Comparison of ENCODE assay signal across 17 cellular contexts in the genomic region with DNA sequence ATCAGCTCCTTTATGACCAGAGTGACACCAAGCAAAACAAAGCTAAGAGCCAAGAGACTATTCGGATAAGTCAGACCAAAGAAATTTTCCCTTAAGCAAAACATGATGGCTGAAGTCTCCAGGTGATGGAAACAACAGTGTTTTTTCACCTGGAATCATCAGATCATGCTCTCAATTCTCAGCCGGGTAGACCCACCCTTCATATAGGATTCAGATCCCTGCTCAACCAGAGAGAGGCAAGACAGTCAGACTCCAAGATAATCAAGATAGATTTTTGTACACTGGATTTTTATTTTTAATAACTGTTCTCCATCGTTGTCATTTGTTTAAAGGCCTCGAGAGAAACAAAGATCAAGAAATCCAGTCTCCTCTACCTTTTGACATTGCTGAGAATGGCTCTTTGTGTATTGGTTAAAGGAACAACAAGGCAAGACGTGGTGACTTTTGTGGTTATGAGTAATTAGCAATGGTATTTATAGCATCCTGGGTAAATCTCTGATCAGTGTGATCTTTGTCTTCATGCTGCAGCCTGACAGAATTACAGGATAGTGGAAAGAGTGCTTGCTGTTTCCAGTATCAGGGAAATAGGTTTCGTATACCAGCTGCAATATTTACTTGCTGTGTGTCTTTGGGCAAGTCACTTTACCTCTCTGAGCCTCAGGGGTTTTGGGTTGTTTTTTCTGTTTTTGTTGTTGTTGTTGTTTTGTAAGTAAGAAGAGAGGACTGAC. TPM values are rescaled to one million over a fixed set of nuclear protein-coding genes. Genes with fewer than 3 reads are reported as not detected.
DNase-seq lines count a peak whose midpoint lies in the region; ATAC-seq, FAIRE-seq and TF ChIP-seq lines count a peak whose summit lies in the region.
"Had no signal": no experiment of that assay in that cellular context is flagged by ENCODE, and none has a peak within 500 bp of the region (broad histone marks: within the 10 kb centered on the region; RNA-seq: fewer than 3 reads in every experiment).

No MANE protein-coding gene starts in this region.

- no peaks in the 10 kb centered on the region for H3K36me3 ChIP-seq in BJ (ENCODE audit: control insufficient read depth, insufficient read depth, low read length)
- no peaks in the 10 kb centered on the region for H3K36me3 ChIP-seq in kidney epithelial cell (ENCODE audit: control insufficient read depth, insufficient read depth, low read length)
- H3K36me3 ChIP-seq: neural progenitor cell had no signal

- no peak for TF ChIP-seq POLR2A in lower leg skin (IDR thresholded peaks at IDR 0.05)

- no peak for TF ChIP-seq CTCF in BJ (IDR thresholded peaks at IDR 0.05; ENCODE audit: insufficient read depth, low read depth, low read length)
- no peak for TF ChIP-seq CTCF in kidney epithelial cell (IDR thresholded peaks at IDR 0.05; ENCODE audit: insufficient read depth, low read length, poor library complexity, severe bottlenecking)
- no peak for TF ChIP-seq CTCF in lower leg skin (IDR thresholded peaks at IDR 0.05)

- CTCF ChIA-PET in BJ (lab: Yijun Ruan, JAX), result interaction anchor here (1.5 to 1.9 kb wide), 2 partner anchors 15 kb away, joined by 4 to 8 read pairs; no protein-coding TSS in a partner anchor

- FAIRE-seq in HTR-8/SVneo (lab: Jason Lieb, UNC), result peak; percentile 63

- H3K9me3 Mint-ChIP-seq in activated CD4-positive, alpha-beta T cell treated with anti-CD3 and anti-CD28 coated beads, Interleukin-2, amount 10 ng/mL, durations not matched to agents 24 days and 14 days, result no peaks in the 10 kb centered on the region
- H3K9me3 Mint-ChIP-seq: activated B cell treated with CpG ODN at 0.5 μM for 24 hours; activated T-helper 1 cell treated with anti-CD3 and anti-CD28 coated beads, Interleukin-12 subunit alpha, Interleukin-12 subunit beta, Interleukin-2, Interleukin-4 antibody, amounts not matched to agents 30 ng/mL and 10 ng/mL and 1 ng/mL, durations not matched to agents 14 hours and 24 hours and 36 hours; CD8-positive, alpha-beta T cell; neural progenitor cell had no signal

- H3K27me3 Mint-ChIP-seq in activated CD4-positive, alpha-beta T cell treated with anti-CD3 and anti-CD28 coated beads, Interleukin-2, amount 10 ng/mL, durations not matched to agents 24 days and 14 days, result no peaks in the 10 kb centered on the region
- H3K27me3 Mint-ChIP-seq: activated B cell treated with CpG ODN at 0.5 μM for 24 hours had no signal

- peak; percentile 21 for DNase-seq in BJ (ENCODE audit: low read depth)
- DNase-seq in HTR-8/SVneo (ENCODE audit: insufficient read length, low spot score), result peak; percentile 17
- DNase-seq in astrocyte of the hippocampus (ENCODE audit: low read depth, low spot score), result peak; percentile 75
- peak; percentile 80 for DNase-seq in kidney epithelial cell (ENCODE audit: low read depth)
- DNase-seq in lower leg skin (ENCODE audit: low spot score in 2 of 2), result no peak
- DNase-seq in hippocampal formation (lab: John Stamatoyannopoulos, UW), result no peak
- DNase-seq in activated CD4-positive, alpha-beta T cell treated with anti-CD3 and anti-CD28 coated beads, Interleukin-2, amount 10 ng/mL, durations not matched to agents 24 days and 14 days, result no peak
- DNase-seq: activated B cell treated with CpG ODN at 0.5 μM for 24 hours; CD8-positive, alpha-beta T cell; central memory CD4-positive, alpha-beta T cell; H7; SHP77 treated with DMSO at 0.1 percent for 48 hours; stimulated activated CD4-positive, alpha-beta T cell treated with anti-CD3 and anti-CD28 coated beads, Interleukin-12 subunit alpha, Interleukin-12 subunit beta, amount 100 ng/mL, for 4 hours had no signal

- no peak overlapping the region for H3K27ac Mint-ChIP-seq in activated CD4-positive, alpha-beta T cell treated with anti-CD3 and anti-CD28 coated beads, Interleukin-2, amount 10 ng/mL, durations not matched to agents 24 days and 14 days
- H3K27ac Mint-ChIP-seq: activated B cell treated with CpG ODN at 0.5 μM for 24 hours; activated T-helper 1 cell treated with anti-CD3 and anti-CD28 coated beads, Interleukin-12 subunit alpha, Interleukin-12 subunit beta, Interleukin-2, Interleukin-4 antibody, amounts not matched to agents 30 ng/mL and 10 ng/mL and 1 ng/mL, durations not matched to agents 14 hours and 24 hours and 36 hours; CD8-positive, alpha-beta T cell; neural progenitor cell had no signal

- H3K4me1 Mint-ChIP-seq in activated CD4-positive, alpha-beta T cell treated with anti-CD3 and anti-CD28 coated beads, Interleukin-2, amount 10 ng/mL, durations not matched to agents 24 days and 14 days, result no peaks in the 10 kb centered on the region
- H3K4me1 Mint-ChIP-seq: activated B cell treated with CpG ODN at 0.5 μM for 24 hours, neural progenitor cell had no signal

- intact Hi-C loops in lower leg skin (cut with DNase I; ENCODE audit: low total_unique reads), result no loop called here
- intact Hi-C loops in activated CD4-positive, alpha-beta T cell treated with anti-CD3 and anti-CD28 coated beads, Interleukin-2, amount 10 ng/mL, durations not matched to agents 24 days and 14 days (cut with micrococcal nuclease), result no loop called here

- WGBS in lower leg skin, 2 donors, result 41 to 47% methylated on average over 6 of the region's 6 CpGs

- ATAC-seq in GM19035 (IDR thresholded peaks at IDR 0.05; ENCODE audit: unreplicated experiment), result no peak
- ATAC-seq: CD8-positive, alpha-beta T cell; left lobe of liver had no signal

- no peaks in the 10 kb centered on the region for H3K36me3 Mint-ChIP-seq in activated CD4-positive, alpha-beta T cell treated with anti-CD3 and anti-CD28 coated beads, Interleukin-2, amount 10 ng/mL, durations not matched to agents 24 days and 14 days (ENCODE audit: low read depth)
- H3K36me3 Mint-ChIP-seq: CD8-positive, alpha-beta T cell; neural progenitor cell had no signal

- H3K4me3 ChIP-seq in BJ (ENCODE audit: low read depth, low read length), result no peak overlapping the region
- H3K4me3 ChIP-seq in kidney epithelial cell (ENCODE audit: low read depth, low read length), result no peak overlapping the region
- no peak overlapping the region for H3K4me3 ChIP-seq in lower leg skin (ENCODE audit: low read depth, poor library complexity, severe bottlenecking)
- H3K4me3 ChIP-seq: neural progenitor cell had no signal

- H3K27me3 ChIP-seq in BJ (ENCODE audit: control insufficient read depth, insufficient read depth, low read length) (peaks cover 10% of the 10 kb centered on the region), kidney epithelial cell (ENCODE audit: control insufficient read depth, insufficient read depth, low read length) (no peaks in the 10 kb centered on the region)
- H3K27me3 ChIP-seq: neural progenitor cell had no signal

- POLR2A ChIA-PET in BJ (lab: Charles Lee), result no interaction called here

- H3K4me3 Mint-ChIP-seq in activated CD4-positive, alpha-beta T cell treated with anti-CD3 and anti-CD28 coated beads, Interleukin-2, amount 10 ng/mL, durations not matched to agents 24 days and 14 days, result no peak overlapping the region
- H3K4me3 Mint-ChIP-seq: activated B cell treated with CpG ODN at 0.5 μM for 24 hours; activated T-helper 1 cell treated with anti-CD3 and anti-CD28 coated beads, Interleukin-12 subunit alpha, Interleukin-12 subunit beta, Interleukin-2, Interleukin-4 antibody, amounts not matched to agents 30 ng/mL and 10 ng/mL and 1 ng/mL, durations not matched to agents 14 hours and 24 hours and 36 hours; CD8-positive, alpha-beta T cell; neural progenitor cell had no signal

RNA-seq across cellular contexts. Expression of gene ID4, which starts 29.9 kb away (rescaled TPM):
- 2.2 and 3.1 TPM in 2 replicates for polyA plus RNA-seq in BJ (2011; rRNA removed)
- polyA minus RNA-seq in BJ (2011; rRNA and poly(A)+ RNA removed), result 1.5 and 2.5 TPM in 2 replicates
- 16.3 and 17.3 TPM in 2 replicates for total RNA-seq in kidney epithelial cell
- total RNA-seq in lower leg skin, result 100 to 1,000 TPM; 210 to 294 (median 234) TPM
- total RNA-seq in activated CD4-positive, alpha-beta T cell treated with anti-CD3 and anti-CD28 coated beads, Interleukin-2, amount 10 ng/mL, durations not matched to agents 24 days and 14 days, result not detected in 2 replicates
- total RNA-seq: activated B cell treated with CpG ODN at 0.5 μM for 24 hours; activated T-helper 1 cell treated with anti-CD3 and anti-CD28 coated beads, Interleukin-12 subunit alpha, Interleukin-12 subunit beta, Interleukin-2, Interleukin-4 antibody, amounts not matched to agents 30 ng/mL and 10 ng/mL and 1 ng/mL, durations not matched to agents 14 hours and 24 hours and 36 hours; CD8-positive, alpha-beta T cell had no signal

Comparison
In these comparisons a context has a peak if more than half of its experiments do, and no peak if none do; other contexts are left out.
1. DNase-seq: peak in BJ (single experiment), HTR-8/SVneo (single experiment), astrocyte of the hippocampus (single experiment) and kidney epithelial cell (single experiment); none in lower leg skin (0 of 2), hippocampal formation (0 of 2) and activated CD4-positive, alpha-beta T cell treated with anti-CD3 and anti-CD28 coated beads, Interleukin-2, amount 10 ng/mL, durations not matched to agents 24 days and 14 days (single experiment).
2. RNA of gene ID4, which starts 29.9 kb away (total RNA-seq): 210 to 294 TPM in lower leg skin and 16.3 to 17.3 TPM in kidney epithelial cell; not detected in activated CD4-positive, alpha-beta T cell treated with anti-CD3 and anti-CD28 coated beads, Interleukin-2, amount 10 ng/mL, durations not matched to agents 24 days and 14 days; every median in the first group is over 10 times any median in the second.